In the genomic region with DNA sequence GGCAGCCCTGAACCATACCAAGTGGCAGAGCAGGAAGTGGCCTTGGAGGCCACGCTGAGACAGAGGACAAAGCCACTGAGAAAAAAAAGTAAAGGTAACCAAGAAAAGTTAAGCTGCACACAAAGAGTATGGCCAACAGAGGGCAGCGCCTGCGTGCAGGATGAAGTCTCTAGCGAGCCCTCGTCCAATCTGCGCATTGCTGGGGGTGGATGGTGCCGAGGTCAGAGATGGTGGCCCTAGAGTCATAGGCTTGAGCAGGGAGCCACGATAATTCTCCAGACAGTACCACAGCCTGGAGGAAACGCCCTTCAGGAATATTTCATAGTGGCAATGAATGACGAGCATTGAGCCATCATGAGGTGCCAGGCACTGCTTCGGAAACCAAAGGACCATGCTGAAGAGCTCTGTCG, we compare ENCODE assay signal across 1 cellular context.
TF ChIP-seq lines count a peak whose summit lies in the region.

No MANE protein-coding gene starts in this region.

TF ChIP-seq in GM12878, 131 proteins besides CTCF, POLR2A, EP300 and RAD21 (continued from another document):
- TF ChIP-seq CHD1 (IDR thresholded peaks at IDR 0.05; ENCODE audit: low read depth, low read length), result no peak
- no peak for TF ChIP-seq ZBTB40 (IDR thresholded peaks at IDR 0.05; ENCODE audit: borderline replicate concordance)
- TF ChIP-seq ZNF384 (IDR thresholded peaks at IDR 0.05; ENCODE audit: borderline replicate concordance, low read depth, low read length), result peak; percentile 64
